Comparison of ENCODE assay signal across 8 cellular contexts in the genomic region with DNA sequence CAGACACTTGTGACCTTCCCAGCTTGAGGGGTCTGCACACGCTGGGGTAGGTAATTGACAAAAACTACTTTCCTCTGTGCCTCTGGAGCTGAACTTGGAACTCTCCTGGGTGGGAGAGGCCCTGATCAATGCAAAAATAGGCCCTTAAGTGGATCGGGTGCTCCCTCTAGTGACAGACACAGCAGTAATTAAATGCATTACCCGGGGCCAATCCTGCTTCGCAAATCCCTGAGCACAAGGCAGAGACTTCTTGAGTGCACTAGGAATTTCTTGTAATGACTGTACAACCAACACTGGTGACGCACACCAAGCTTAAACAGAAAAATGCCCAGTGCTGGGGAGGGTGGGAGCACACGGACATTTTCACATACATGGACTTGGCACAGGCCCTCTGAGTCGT. TPM values are rescaled to one million over a fixed set of nuclear protein-coding genes. Genes with fewer than 3 reads are reported as not detected.
DNase-seq lines count a peak whose midpoint lies in the region; ATAC-seq lines count a peak whose summit lies in the region.

No MANE protein-coding gene starts in this region.

- no peak overlapping the region for H3K4me2 ChIP-seq in Karpas-422 (ENCODE audit: low read depth, low read length, poor library complexity, severe bottlenecking)

- no peaks in the 10 kb centered on the region for H3K36me3 ChIP-seq in Karpas-422 (ENCODE audit: insufficient read depth, low read length)

- no peaks in the 10 kb centered on the region for H4K20me1 ChIP-seq in Karpas-422 (ENCODE audit: insufficient read depth, low read depth, low read length)

- H2AFZ ChIP-seq in Karpas-422 (ENCODE audit: low read length) = no peak overlapping the region

- no peak overlapping the region for H3K4me3 ChIP-seq in Karpas-422 (ENCODE audit: low read length)

- ATAC-seq in left cardiac atrium = peak; percentile 87 to 94
- no peak for ATAC-seq in GM21360 (IDR thresholded peaks at IDR 0.05; ENCODE audit: unreplicated experiment)
- ATAC-seq in HG02798 (IDR thresholded peaks at IDR 0.05; ENCODE audit: poor library complexity, unreplicated experiment) = no peak

- no peak overlapping the region for H3K27ac ChIP-seq in Karpas-422 (ENCODE audit: low read length)

- no peak overlapping the region for H3K9ac ChIP-seq in Karpas-422 (ENCODE audit: low read length)

- in situ Hi-C loops in SK-MEL-5 (cut with HindIII; ENCODE audit: low pct_unique_long_range_greater_than_20kb, low sequenced_read_pairs) = no loop called here

- DNase-seq in EH (ENCODE audit: low read depth) (peak; percentile 87), Karpas-422 (peak; percentile 86), SK-MEL-5 (ENCODE audit: low read depth, low spot score) (peak; percentile 88), amniotic stem cell (lab: John Stamatoyannopoulos, UW) (peak; percentile 66), left cardiac atrium (peak; percentile 37), renal cortical epithelial cell (ENCODE audit: low read depth) (peak; percentile 74)

- intact Hi-C loops in left cardiac atrium (cut with DNase I) = loop anchor here (2.0 to 10.0 kb wide), 2 partner anchors 273 to 277 kb away; partner anchors contain the start of gene TNNT1 (in 1 of the 2)

- H3K9me3 ChIP-seq in Karpas-422 (ENCODE audit: low read length) = no peaks in the 10 kb centered on the region

- H3K79me2 ChIP-seq in Karpas-422 (ENCODE audit: low read length) = no peaks in the 10 kb centered on the region

- H3K4me1 ChIP-seq in Karpas-422 (ENCODE audit: low read length) = no peaks in the 10 kb centered on the region

- no peaks in the 10 kb centered on the region; the same call in 1 of the 2 replicates for H3K27me3 ChIP-seq in Karpas-422 (ENCODE audit: low read length)

- no peaks in the 10 kb centered on the region for H3K9me2 ChIP-seq in Karpas-422 (replicated peaks; ENCODE audit: insufficient read depth, low read length)

RNA-seq across cellular contexts. Expression of gene UBE2S, which starts 10.6 kb away (rescaled TPM):
- total RNA-seq in Karpas-422 (2014; rRNA removed; shearing (Covaris generic); ENCODE audit: low replicate concordance) = 291 and 1,094 TPM in 2 replicates
- total RNA-seq in SK-MEL-5 (2014; rRNA removed; shearing (Covaris generic)) = 269 and 276 TPM in 2 replicates
- polyA plus RNA-seq in SK-MEL-5 (2015; cell fraction: cytosol; rRNA removed) = 222 and 247 TPM in 2 replicates
- polyA plus RNA-seq in SK-MEL-5 (2015; cell fraction: nucleus; rRNA removed) = 22.0 and 66.1 TPM in 2 replicates
- total RNA-seq in left cardiac atrium = 10 to 100 TPM; 18.1 to 29.9 TPM
- 13.6 and 45.3 TPM in 2 replicates for total RNA-seq in renal cortical epithelial cell

RNA-seq across cellular contexts. Expression of gene SHISA7, which starts 24.9 kb away (rescaled TPM):
- total RNA-seq in Karpas-422 (2014; rRNA removed; shearing (Covaris generic); ENCODE audit: low replicate concordance) = not detected in 2 replicates
- total RNA-seq in SK-MEL-5 (2014; rRNA removed; shearing (Covaris generic)) = not detected in 2 replicates
- 0.01 TPM in 1 of 2 replicates, not detected in the other for polyA plus RNA-seq in SK-MEL-5 (2015; cell fraction: cytosol; rRNA removed)
- not detected in 2 replicates for polyA plus RNA-seq in SK-MEL-5 (2015; cell fraction: nucleus; rRNA removed)
- total RNA-seq in left cardiac atrium (not detected), renal cortical epithelial cell (not detected in 2 replicates)

RNA-seq across cellular contexts. Expression of gene RPL28, which starts 32.5 kb away (rescaled TPM):
- total RNA-seq in Karpas-422 (2014; rRNA removed; shearing (Covaris generic); ENCODE audit: low replicate concordance) = 959 and 1,311 TPM in 2 replicates
- total RNA-seq in SK-MEL-5 (2014; rRNA removed; shearing (Covaris generic)) = 394 and 461 TPM in 2 replicates
- polyA plus RNA-seq in SK-MEL-5 (2015; cell fraction: cytosol; rRNA removed) = 1,031 and 1,668 TPM in 2 replicates
- polyA plus RNA-seq in SK-MEL-5 (2015; cell fraction: nucleus; rRNA removed) = 230 and 348 TPM in 2 replicates
- 100 to 1,000 TPM; 789 to 866 TPM for total RNA-seq in left cardiac atrium
- 177 and 303 TPM in 2 replicates for total RNA-seq in renal cortical epithelial cell

RNA-seq across cellular contexts. Expression of gene TMEM238, which starts 34.1 kb away (rescaled TPM):
- 0.89 and 8.0 TPM in 2 replicates for total RNA-seq in Karpas-422 (2014; rRNA removed; shearing (Covaris generic); ENCODE audit: low replicate concordance)
- total RNA-seq in SK-MEL-5 (2014; rRNA removed; shearing (Covaris generic)) = 0.51 TPM in 1 of 2 replicates, not detected in the other
- polyA plus RNA-seq in SK-MEL-5 (2015; cell fraction: cytosol; rRNA removed) = not detected in 2 replicates
- polyA plus RNA-seq in SK-MEL-5 (2015; cell fraction: nucleus; rRNA removed) = not detected in 2 replicates
- under 1 TPM; 0.84 to 0.97 TPM for total RNA-seq in left cardiac atrium
- 3.4 and 13.7 TPM in 2 replicates for total RNA-seq in renal cortical epithelial cell

RNA-seq across cellular contexts. Expression of gene TMEM190, which starts 41.6 kb away (rescaled TPM):
- total RNA-seq in Karpas-422 (2014; rRNA removed; shearing (Covaris generic); ENCODE audit: low replicate concordance) = not detected in 2 replicates
- total RNA-seq in SK-MEL-5 (2014; rRNA removed; shearing (Covaris generic)) = not detected in 2 replicates
- not detected in 2 replicates for polyA plus RNA-seq in SK-MEL-5 (2015; cell fraction: cytosol; rRNA removed)
- polyA plus RNA-seq in SK-MEL-5 (2015; cell fraction: nucleus; rRNA removed) = not detected in 2 replicates
- not detected for total RNA-seq in left cardiac atrium
- not detected in 2 replicates for total RNA-seq in renal cortical epithelial cell

Comparison
In these comparisons a context has a peak if more than half of its experiments do, and no peak if none do; other contexts are left out.
1. DNase-seq: peak in every context shown above with its lines; median percentile 88 in SK-MEL-5; 87 in EH; 86 in Karpas-422; 74 in renal cortical epithelial cell; 66 in amniotic stem cell; 37 in left cardiac atrium.
2. ATAC-seq: peak in left cardiac atrium (2 of 2); none in GM21360 (single experiment) and HG02798 (single experiment).